ENCODE assay signal across 1 cellular context in the genomic region with DNA sequence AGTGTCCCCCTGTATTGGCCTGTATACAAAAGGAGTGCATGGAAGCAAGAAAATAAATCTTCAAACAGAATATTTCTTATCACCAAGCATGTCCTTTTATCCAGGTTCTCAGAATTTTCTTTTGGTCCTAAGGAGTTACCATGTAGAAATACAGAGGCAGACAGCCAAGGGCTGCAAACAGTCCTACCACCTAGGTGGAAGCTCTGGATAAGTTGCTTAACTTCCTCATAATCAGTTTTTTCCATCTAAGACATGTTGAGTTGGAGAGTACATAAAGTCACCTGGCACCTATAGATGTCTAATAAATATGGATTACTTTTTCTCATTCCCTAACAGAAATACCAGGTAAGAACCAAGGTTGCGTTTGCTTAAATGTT.
TF ChIP-seq lines count a peak whose summit lies in the region.

No MANE protein-coding gene starts in this region.

TF ChIP-seq in IMR-90, 13 proteins besides CTCF, POLR2A, EP300 and RAD21:
- no peak for TF ChIP-seq RCOR1 (IDR thresholded peaks at IDR 0.05; ENCODE audit: insufficient replicate concordance, low read length)
- TF ChIP-seq MAZ (IDR thresholded peaks at IDR 0.05; ENCODE audit: borderline replicate concordance, low read depth, low read length): no peak
- TF ChIP-seq, protein P1, sequence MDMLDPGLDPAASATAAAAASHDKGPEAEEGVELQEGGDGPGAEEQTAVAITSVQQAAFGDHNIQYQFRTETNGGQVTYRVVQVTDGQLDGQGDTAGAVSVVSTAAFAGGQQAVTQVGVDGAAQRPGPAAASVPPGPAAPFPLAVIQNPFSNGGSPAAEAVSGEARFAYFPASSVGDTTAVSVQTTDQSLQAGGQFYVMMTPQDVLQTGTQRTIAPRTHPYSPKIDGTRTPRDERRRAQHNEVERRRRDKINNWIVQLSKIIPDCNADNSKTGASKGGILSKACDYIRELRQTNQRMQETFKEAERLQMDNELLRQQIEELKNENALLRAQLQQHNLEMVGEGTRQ (IDR thresholded peaks at IDR 0.05; ENCODE audit: low read depth, low read length): no peak
- TF ChIP-seq BHLHE40 (IDR thresholded peaks at IDR 0.05; ENCODE audit: low read depth, low read length): no peak
- TF ChIP-seq SMC3 (IDR thresholded peaks at IDR 0.05; ENCODE audit: low read depth, low read length): no peak
- TF ChIP-seq CHD1 (IDR thresholded peaks at IDR 0.05; ENCODE audit: low read depth, low read length): no peak
- TF ChIP-seq CEBPB (IDR thresholded peaks at IDR 0.05; ENCODE audit: low read depth, low read length): no peak
- TF ChIP-seq MXI1 (IDR thresholded peaks at IDR 0.05; ENCODE audit: borderline replicate concordance, low read depth, low read length): no peak
- no peak for TF ChIP-seq MAFK (IDR thresholded peaks at IDR 0.05; ENCODE audit: low read depth, low read length)
